In genomic region chr4:1532549-1533395, GRCh38 we compare ENCODE assay signal across 21 cellular contexts.
DNase-seq lines count a peak whose midpoint lies in the region; ATAC-seq, FAIRE-seq and TF ChIP-seq lines count a peak whose summit lies in the region.
"Had no signal": no experiment of that assay in that cellular context is flagged by ENCODE, and none has a peak within 500 bp of the region (broad histone marks: within the 10 kb centered on the region; RNA-seq: fewer than 3 reads in every experiment).

No MANE protein-coding gene starts in this region.

- H3K27ac ChIP-seq in WERI-Rb-1 (peak overlapping the region; percentile 9), H1 (ENCODE audit: low read depth, low read length) (no peak overlapping the region), kidney (ENCODE audit: low read depth in 2 of 2, low read length in 2 of 2) (no peak overlapping the region), psoas muscle (no peak overlapping the region)
- H3K27ac ChIP-seq: Peyer's patch, SJSA1 had no signal

- H3K23me2 ChIP-seq in H1 (ENCODE audit: low read depth, low read length), result peaks cover 3% of the 10 kb centered on the region; the same call in 1 of the 2 replicates

- no peak for TF ChIP-seq POLR2A in H1 (IDR thresholded peaks at IDR 0.05; ENCODE audit: control extremely low read depth in 1 of 2, low read depth in 2 of 2, low read length in 2 of 2)

- TF ChIP-seq RAD21 in H1 (IDR thresholded peaks at IDR 0.05 in 1 of 2, conservative IDR thresholded peaks at IDR 0.05 in 1 of 2; ENCODE audit: low read depth in 2 of 2, low read length in 2 of 2), result no peak

- FAIRE-seq in H1 (lab: Jason Lieb, UNC) (no peak), kidney (lab: Jason Lieb, UNC) (no peak)
- FAIRE-seq: GM12892 had no signal

- H3K79me2 ChIP-seq in H1 (ENCODE audit: control insufficient read depth in 1 of 2, insufficient read depth in 2 of 2, low read length in 2 of 2), result no peaks in the 10 kb centered on the region

- H3K9ac ChIP-seq in H1 (replicated peaks in 1 of 4; ENCODE audit: extremely low read depth in 1 of 4, low read depth in 3 of 4, low read length in 3 of 4) (no peak overlapping the region), kidney (ENCODE audit: low read length in 2 of 2) (no peak overlapping the region)

- H4K20me1 ChIP-seq in H1 (replicated peaks in 1 of 2; ENCODE audit: control insufficient read depth in 1 of 2, insufficient read depth in 2 of 2, low read length in 2 of 2), result peaks cover 0 to 6% of the 10 kb centered on the region in 2 experiments

- peak overlapping the region; percentile 77 for H4K8ac ChIP-seq in H1 (ENCODE audit: extremely low read depth, insufficient read depth, low read length)

- POLR2A ChIA-PET in H1 (lab: Charles Lee; ENCODE audit: partially characterized antibody), result no interaction called here

- DNase-seq in WERI-Rb-1 (no peak), H1 (ENCODE audit: low read depth in 1 of 2, low spot score in 2 of 2) (no peak), kidney (peak; percentile 67), psoas muscle (peak; percentile 9 to 51), HK-2 (ENCODE audit: unreplicated experiment) (no peak), HPDE6-E6E7 (ENCODE audit: extremely low spot score) (no peak), D341Med (ENCODE audit: low spot score) (no peak)
- DNase-seq: CD4-positive, alpha-beta T cell; DMS 273 treated with DMSO at 0.1 percent for 48 hours; DMS79 treated with DMSO at 0.1 percent for 48 hours; HCEC 1CT; Karpas-422; MV-4-11; NCI-H1105 treated with DMSO at 0.1 percent for 48 hours; NCI-H1694; NCI-H2081 treated with DMSO at 0.1 percent for 48 hours; NCI-H2171 treated with DMSO at 0.1 percent for 48 hours; Peyer's patch had no signal

- intact Hi-C loops in kidney (cut with DNase I), result no loop called here
- intact Hi-C loops in psoas muscle (cut with DNase I), result no loop called here

- no peak overlapping the region for H4K5ac ChIP-seq in H1 (ENCODE audit: insufficient read length, low read depth, low read length)

- H3K36me3 ChIP-seq in WERI-Rb-1 (no peaks in the 10 kb centered on the region), H1 (ENCODE audit: control insufficient read depth in 2 of 4, insufficient read depth in 4 of 4, low read length in 3 of 4) (no peaks in the 10 kb centered on the region), kidney (ENCODE audit: control insufficient read depth in 1 of 2, insufficient read depth in 2 of 2, low read length in 2 of 2) (no peaks in the 10 kb centered on the region), psoas muscle (ENCODE audit: insufficient read depth in 1 of 2, low read depth in 1 of 2) (no peaks in the 10 kb centered on the region)
- H3K36me3 ChIP-seq: Peyer's patch, SJSA1 had no signal

- H3K4me2 ChIP-seq in H1 (ENCODE audit: insufficient read depth in 1 of 2, low read depth in 2 of 2, low read length in 2 of 2), result no peak overlapping the region
- H3K4me2 ChIP-seq: GM23338 had no signal

- H3K23ac ChIP-seq in H1 (ENCODE audit: insufficient read length), result no peak overlapping the region

- no peaks in the 10 kb centered on the region for H3K9me3 ChIP-seq in WERI-Rb-1 (ENCODE audit: severe bottlenecking)
- no peaks in the 10 kb centered on the region for H3K9me3 ChIP-seq in H1 (ENCODE audit: insufficient read depth in 2 of 2, low read depth in 1 of 2, low read length in 1 of 2)
- H3K9me3 ChIP-seq in kidney (ENCODE audit: control insufficient read depth in 1 of 2, low read length in 2 of 2), result no peaks in the 10 kb centered on the region
- H3K9me3 ChIP-seq in psoas muscle, result no peaks in the 10 kb centered on the region
- H3K9me3 ChIP-seq: Peyer's patch, SJSA1 had no signal

- 92% methylated on average over 25 of the region's 44 CpGs; no CpG with 5 or more reads in 1 of the 2 experiments for WGBS in H1 (ENCODE audit: extremely low coverage in 1 of 2, insufficient coverage in 1 of 2, insufficient read length in 1 of 2, insufficient replicate concordance in 2 of 2, low coverage in 1 of 2, low lambda C conversion rate in 2 of 2, missing lambda C conversion rate in 1 of 2), 2 experiments
- 78 to 81% (median 80%) methylated on average over 37 to 44 of the region's 44 CpGs for WGBS in psoas muscle, 3 donors

- no peak overlapping the region for H3K18ac ChIP-seq in H1 (ENCODE audit: extremely low read depth, low read length)

- no peaks in the 10 kb centered on the region for H3K79me1 ChIP-seq in H1 (ENCODE audit: low read depth, low read length)

- no peak overlapping the region for H4K91ac ChIP-seq in H1 (replicated peaks; ENCODE audit: insufficient read length, low read length)

- H2BK12ac ChIP-seq in H1 (ENCODE audit: low read depth, low read length), result no peak overlapping the region

- no peak overlapping the region for H2BK15ac ChIP-seq in H1 (ENCODE audit: low read length)

- H3K27me3 ChIP-seq in WERI-Rb-1 (ENCODE audit: insufficient read depth, low read depth, severe bottlenecking), result no peaks in the 10 kb centered on the region
- H3K27me3 ChIP-seq in H1 (replicated peaks in 1 of 4; ENCODE audit: control insufficient read depth in 3 of 4, extremely low read depth in 1 of 4, insufficient read depth in 3 of 4, low read length in 3 of 4), result no peaks in the 10 kb centered on the region
- peaks cover 0 to 59% (median 12%) of the 10 kb centered on the region in 3 donors for H3K27me3 ChIP-seq in psoas muscle (ENCODE audit: insufficient read depth in 3 of 3, low read length in 2 of 3)
- H3K27me3 ChIP-seq: Peyer's patch had no signal

- no peak overlapping the region for H2BK5ac ChIP-seq in H1 (ENCODE audit: low read depth, low read length)

- ATAC-seq in psoas muscle, result no peak
- ATAC-seq: GM23338 had no signal

- H3K56ac ChIP-seq in H1 (replicated peaks; ENCODE audit: insufficient read length, low read depth, low read length), result no peak overlapping the region

- H3K4ac ChIP-seq in H1 (replicated peaks; ENCODE audit: insufficient read length, low read depth, low read length), result no peak overlapping the region

- no peaks in the 10 kb centered on the region; a peak in 1 of 7 replicates for H3K4me1 ChIP-seq in H1 (replicated peaks in 1 of 4; ENCODE audit: control insufficient read depth in 3 of 4, insufficient read depth in 4 of 4, low read length in 3 of 4)
- H3K4me1 ChIP-seq in kidney (ENCODE audit: control insufficient read depth in 1 of 2, insufficient read depth in 1 of 2, low read depth in 1 of 2, low read length in 2 of 2), result no peaks in the 10 kb centered on the region
- H3K4me1 ChIP-seq in psoas muscle, result no peaks in the 10 kb centered on the region
- H3K4me1 ChIP-seq: Peyer's patch, SJSA1 had no signal

- H2BK120ac ChIP-seq in H1 (replicated peaks; ENCODE audit: low read depth, low read length), result no peak overlapping the region

- TF ChIP-seq EP300 in H1 (IDR thresholded peaks at IDR 0.05; ENCODE audit: borderline replicate concordance in 1 of 2, low read depth in 2 of 2, low read length in 2 of 2), result no peak

- no peak overlapping the region for H2BK20ac ChIP-seq in H1 (ENCODE audit: low read length)

- CTCF ChIA-PET in H1 (lab: Charles Lee; ENCODE audit: partially characterized antibody), result interaction anchor here (0.9 to 5.9 kb wide), 2 partner anchors 17 to 177 kb away, joined by 3 to 49 read pairs; no protein-coding TSS in a partner anchor

- H2AFZ ChIP-seq in H1 (ENCODE audit: low read length), result no peak overlapping the region
- H2AFZ ChIP-seq: GM23338 had no signal

- no peak overlapping the region for H2AK5ac ChIP-seq in H1 (ENCODE audit: low read depth, low read length)

- no peak for TF ChIP-seq CTCF in WERI-Rb-1 (IDR thresholded peaks at IDR 0.05; ENCODE audit: low read depth, low read length)
- TF ChIP-seq CTCF in H1 (IDR thresholded peaks at IDR 0.05; ENCODE audit: control extremely low read depth in 1 of 3, insufficient read depth in 1 of 3, low read depth in 1 of 3, low read length in 3 of 3), result no peak
- no peak for TF ChIP-seq CTCF in kidney (IDR thresholded peaks at IDR 0.05; ENCODE audit: borderline replicate concordance, extremely low read depth, insufficient read depth)
- no peak for TF ChIP-seq CTCF in psoas muscle (IDR thresholded peaks at IDR 0.05)

- no peak overlapping the region for H3K14ac ChIP-seq in H1 (ENCODE audit: insufficient read length)

- H3K4me3 ChIP-seq in WERI-Rb-1 (ENCODE audit: low read depth, low read length) (no peak overlapping the region), H1 (ENCODE audit: extremely low read depth in 1 of 4, insufficient read depth in 2 of 4, low read depth in 3 of 4, low read length in 4 of 4) (no peak overlapping the region), kidney (ENCODE audit: low read length in 2 of 2) (no peak overlapping the region), psoas muscle (no peak overlapping the region)
- H3K4me3 ChIP-seq: GM23338, Peyer's patch, SJSA1 had no signal

TF ChIP-seq in H1, 55 proteins besides CTCF, POLR2A, EP300 and RAD21:
- TF ChIP-seq ASH2L (IDR thresholded peaks at IDR 0.05; ENCODE audit: low read length), result no peak
- no peak for TF ChIP-seq CHD2 (IDR thresholded peaks at IDR 0.05; ENCODE audit: low read length)
- TF ChIP-seq CEBPB (IDR thresholded peaks at IDR 0.05; ENCODE audit: low read depth, low read length), result no peak
- no peak for TF ChIP-seq SIX5 (IDR thresholded peaks at IDR 0.05; ENCODE audit: low read depth, low read length)
- no peak for TF ChIP-seq SIN3A (conservative IDR thresholded peaks at IDR 0.05 in 1 of 2, IDR thresholded peaks at IDR 0.05 in 1 of 2; ENCODE audit: low read depth in 1 of 2, low read length in 2 of 2)
- no peak for TF ChIP-seq NANOG (IDR thresholded peaks at IDR 0.05; ENCODE audit: insufficient read depth, low read depth, low read length, poor library complexity, severe bottlenecking)
- TF ChIP-seq ZNF274 (IDR thresholded peaks at IDR 0.05; ENCODE audit: borderline replicate concordance, extremely low read depth, low read length), result no peak
- no peak for TF ChIP-seq MAFK (IDR thresholded peaks at IDR 0.05; ENCODE audit: low read depth, low read length)
- no peak for TF ChIP-seq CTBP2 (IDR thresholded peaks at IDR 0.05; ENCODE audit: borderline replicate concordance, insufficient read depth, insufficient read length, low read length)
- no peak for TF ChIP-seq SP1 (IDR thresholded peaks at IDR 0.05; ENCODE audit: low read depth, low read length)
- no peak for TF ChIP-seq TCF12 (IDR thresholded peaks at IDR 0.05; ENCODE audit: low read depth, low read length)
- no peak for TF ChIP-seq CREB1 (IDR thresholded peaks at IDR 0.05)
- TF ChIP-seq PHF8 (conservative IDR thresholded peaks at IDR 0.05; ENCODE audit: low read depth, low read length), result no peak

Comparison
In these comparisons a context has a peak if more than half of its experiments do, and no peak if none do; other contexts are left out.
1. DNase-seq: peak in kidney (single experiment) and psoas muscle (2 of 2); none in WERI-Rb-1 (single experiment), H1 (0 of 2), HK-2 (single experiment), HPDE6-E6E7 (single experiment) and D341Med (single experiment).